In genomic region chr3:61890586-61890985, GRCh38 we compare ENCODE assay signal across 20 cellular contexts.
DNase-seq lines count a peak whose midpoint lies in the region; ATAC-seq and TF ChIP-seq lines count a peak whose summit lies in the region.
"Had no signal": no experiment of that assay in that cellular context is flagged by ENCODE, and none has a peak within 500 bp of the region (broad histone marks: within the 10 kb centered on the region; RNA-seq: fewer than 3 reads in every experiment).

No MANE protein-coding gene starts in this region.

- intact Hi-C loops in left ventricle myocardium superior (cut with micrococcal nuclease), result no loop called here
- intact Hi-C loops in lower leg skin (cut with DNase I; ENCODE audit: low total_unique reads), result no loop called here

- no peak overlapping the region for H2BK5ac ChIP-seq in mesendoderm (ENCODE audit: low read length)

- TF ChIP-seq CTCF in cardiac muscle cell (IDR thresholded peaks at IDR 0.05; ENCODE audit: low read depth, low read length) (no peak), lower leg skin (IDR thresholded peaks at IDR 0.05) (no peak)

- peaks cover 32% of the 10 kb centered on the region for H3K4me1 ChIP-seq in cardiac muscle cell (ENCODE audit: low read depth)
- peaks cover 10% of the 10 kb centered on the region for H3K4me1 ChIP-seq in mesendoderm (ENCODE audit: control insufficient read depth, low read depth, low read length)

- no peak overlapping the region for H2AK5ac ChIP-seq in mesendoderm (ENCODE audit: low read length)

- H3K23ac ChIP-seq in mesendoderm (ENCODE audit: low read length), result no peak overlapping the region

- H3K4me2 ChIP-seq in mesendoderm (ENCODE audit: low read length), result no peak overlapping the region
- H3K4me2 ChIP-seq: A549 had no signal

- no peak overlapping the region for H3K4me3 ChIP-seq in cardiac muscle cell
- no peak overlapping the region for H3K4me3 ChIP-seq in mesendoderm (ENCODE audit: low read length)
- H3K4me3 ChIP-seq in lower leg skin (ENCODE audit: low read depth, poor library complexity, severe bottlenecking), result no peak overlapping the region
- H3K4me3 ChIP-seq: A549, GM23248 had no signal

- no peak for TF ChIP-seq EP300 in Ishikawa (IDR thresholded peaks at IDR 0.05; ENCODE audit: borderline replicate concordance)

- no peak for ATAC-seq in left ventricle myocardium superior
- no peak for ATAC-seq in HG02852 (IDR thresholded peaks at IDR 0.05; ENCODE audit: unreplicated experiment)
- ATAC-seq: A549, HCT116 had no signal

- no peak overlapping the region for H4K8ac ChIP-seq in mesendoderm (ENCODE audit: low read depth, low read length)

- no peak overlapping the region for H4K5ac ChIP-seq in mesendoderm (ENCODE audit: low read length)

- no peaks in the 10 kb centered on the region for H3K36me3 ChIP-seq in cardiac muscle cell
- H3K36me3 ChIP-seq in mesendoderm (ENCODE audit: control insufficient read depth, insufficient read depth, low read length), result no peaks in the 10 kb centered on the region

- no peak overlapping the region for H3K9ac ChIP-seq in mesendoderm (ENCODE audit: low read length)
- H3K9ac ChIP-seq: GM23248 had no signal

- no CpG with 5 or more reads among the region's 2 CpGs for WGBS in mesendoderm (ENCODE audit: extremely low coverage, insufficient coverage, low lambda C conversion rate)
- WGBS in lower leg skin, 2 donors, result 84 to 93% methylated on average over 2 of the region's 2 CpGs

- H3K79me2 ChIP-seq in mesendoderm (ENCODE audit: control insufficient read depth, insufficient read depth, low read length), result peaks cover 19% of the 10 kb centered on the region

- TF ChIP-seq POLR2A in lower leg skin (IDR thresholded peaks at IDR 0.05), result no peak

- H3K27me3 ChIP-seq in cardiac muscle cell, result no peaks in the 10 kb centered on the region
- no peaks in the 10 kb centered on the region for H3K27me3 ChIP-seq in mesendoderm (ENCODE audit: insufficient read depth, low read length, poor library complexity)

- no peak overlapping the region for H3K56ac ChIP-seq in mesendoderm (ENCODE audit: low read length)

- H3K18ac ChIP-seq in mesendoderm (ENCODE audit: low read length), result no peak overlapping the region

- H3K79me1 ChIP-seq in mesendoderm (ENCODE audit: low read length), result peaks cover 8% of the 10 kb centered on the region

- H3K27ac ChIP-seq in cardiac muscle cell (peak overlapping the region; percentile 16), mesendoderm (ENCODE audit: low read depth, low read length) (no peak overlapping the region)
- H3K27ac ChIP-seq: 22Rv1, A549, C4-2B, GM23248 had no signal

- no peak overlapping the region for H2BK120ac ChIP-seq in mesendoderm (ENCODE audit: low read depth, low read length)

- H3K4ac ChIP-seq in mesendoderm (ENCODE audit: low read depth, low read length), result no peak overlapping the region

- no peaks in the 10 kb centered on the region for H3K9me3 ChIP-seq in cardiac muscle cell (ENCODE audit: low read depth)
- H3K9me3 ChIP-seq: A549 had no signal

- TF ChIP-seq RAD21 in Ishikawa (IDR thresholded peaks at IDR 0.05; ENCODE audit: low read depth), result no peak

- H2BK15ac ChIP-seq in mesendoderm (replicated peaks; ENCODE audit: low read depth), result no peak overlapping the region

- DNase-seq in cardiac muscle cell (ENCODE audit: low read depth in 1 of 2, low spot score in 1 of 2) (no peak), left ventricle myocardium superior (no peak), mesendoderm (peak; percentile 82), T1000 (lab: John Stamatoyannopoulos, UW) (no peak), lower leg skin (ENCODE audit: low spot score in 2 of 2) (no peak)
- DNase-seq: AML-193; CD4-positive, alpha-beta T cell; DMS153; DMS79; GF-D8; GM23248; H7; IMR-90; KBM-7 had no signal

TF ChIP-seq in Ishikawa, 13 proteins besides CTCF, POLR2A, EP300 and RAD21:
- no peak for TF ChIP-seq CREB1 (IDR thresholded peaks at IDR 0.05; ENCODE audit: low read depth)
- no peak for TF ChIP-seq TCF12 (IDR thresholded peaks at IDR 0.05; ENCODE audit: low read depth)
- peak; percentile 24; the same call in 1 of the 2 replicates for TF ChIP-seq TEAD4 (IDR thresholded peaks at IDR 0.05)
- TF ChIP-seq, protein P1, sequence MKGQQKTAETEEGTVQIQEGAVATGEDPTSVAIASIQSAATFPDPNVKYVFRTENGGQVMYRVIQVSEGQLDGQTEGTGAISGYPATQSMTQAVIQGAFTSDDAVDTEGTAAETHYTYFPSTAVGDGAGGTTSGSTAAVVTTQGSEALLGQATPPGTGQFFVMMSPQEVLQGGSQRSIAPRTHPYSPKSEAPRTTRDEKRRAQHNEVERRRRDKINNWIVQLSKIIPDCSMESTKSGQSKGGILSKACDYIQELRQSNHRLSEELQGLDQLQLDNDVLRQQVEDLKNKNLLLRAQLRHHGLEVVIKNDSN (IDR thresholded peaks at IDR 0.05), result no peak
- no peak for TF ChIP-seq ZBTB7A (IDR thresholded peaks at IDR 0.05; ENCODE audit: low read depth)
- no peak for TF ChIP-seq EGR1 (IDR thresholded peaks at IDR 0.05)
